12 cellular contexts compared by ENCODE assay signal in the genomic region with DNA sequence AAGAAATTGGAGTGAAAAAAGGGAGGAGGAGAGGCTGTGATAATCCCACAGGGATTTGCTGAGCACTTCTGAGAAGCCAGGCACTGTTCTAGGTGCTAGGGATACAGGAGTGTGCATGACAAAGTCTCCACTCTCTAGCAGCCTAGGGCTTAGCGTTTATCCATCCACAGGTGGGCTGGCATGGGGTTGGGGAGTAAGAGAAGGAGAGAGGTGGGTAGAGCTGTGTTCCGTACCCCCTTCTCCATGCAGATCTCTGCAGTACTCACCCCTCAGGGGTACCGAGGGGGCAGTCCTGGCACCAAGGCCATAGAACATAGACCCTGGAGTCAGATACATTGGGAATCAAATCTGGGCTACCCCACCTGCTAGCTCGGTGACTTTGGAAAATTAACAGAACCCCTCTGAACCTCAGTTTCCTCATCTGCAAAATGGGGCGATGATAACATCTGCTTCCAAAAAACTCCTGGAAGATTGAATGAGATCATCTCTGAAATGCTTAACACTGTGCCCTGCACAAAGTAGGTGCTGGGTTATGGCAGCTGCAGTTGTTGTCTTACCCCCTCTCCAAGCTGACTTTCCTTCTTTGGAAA. TPM values are rescaled to one million over a fixed set of nuclear protein-coding genes. Genes with fewer than 3 reads are reported as not detected.
DNase-seq lines count a peak whose midpoint lies in the region; ATAC-seq and TF ChIP-seq lines count a peak whose summit lies in the region.
"Had no signal": no experiment of that assay in that cellular context is flagged by ENCODE, and none has a peak within 500 bp of the region (broad histone marks: within the 10 kb centered on the region; RNA-seq: fewer than 3 reads in every experiment).

No MANE protein-coding gene starts in this region.

- DNase-seq in activated T-cell treated with anti-CD3 and anti-CD28 coated beads, Interleukin-2, amount 50 U/mL, for 72 hours: no peak
- DNase-seq in activated T-cell treated with anti-CD3 and anti-CD28 coated beads, Interleukin-2, amount 50 U/mL, for 1 hour: no peak
- no peak for DNase-seq in RWPE2 (ENCODE audit: low spot score)
- DNase-seq in stomach: no peak
- no peak for DNase-seq in mesenteric fat pad (ENCODE audit: low spot score)
- no peak for DNase-seq in HK-2 (ENCODE audit: unreplicated experiment)
- DNase-seq: NCI-H187; stimulated activated CD4-positive, alpha-beta T cell treated with anti-CD3 and anti-CD28 coated beads, Interleukin-15, amount 100 ng/mL, for 24 hours had no signal

- WGBS in stomach, 5 donors: 87 to 94% (median 91%) methylated on average over 5 of the region's 5 CpGs

- peak overlapping the region; percentile 94 for H3K27ac ChIP-seq in RWPE2 (ENCODE audit: poor library complexity, severe bottlenecking)
- H3K27ac ChIP-seq in stomach: peak overlapping the region in 4 of 5 donors; percentile 65 to 84 (median 76)
- H3K27ac ChIP-seq: VCaP had no signal

- H3K9me3 Mint-ChIP-seq in activated T-cell treated with anti-CD3 and anti-CD28 coated beads, Interleukin-2, amount 50 U/mL, for 72 hours: no peaks in the 10 kb centered on the region
- H3K9me3 Mint-ChIP-seq in dendritic cell treated with granulocyte-macrophage colony-stimulating factor and Interleukin-4, amounts not matched to agents 40 ng/mL and 50 ng/mL, for 4 days: no peaks in the 10 kb centered on the region
- H3K9me3 Mint-ChIP-seq: brain had no signal

- H3K36me3 Mint-ChIP-seq in activated T-cell treated with anti-CD3 and anti-CD28 coated beads, Interleukin-2, amount 50 U/mL, for 72 hours (ENCODE audit: insufficient read depth in 2 of 2): peaks cover 18 to 60% of the 10 kb centered on the region in 2 donors
- H3K36me3 Mint-ChIP-seq in dendritic cell treated with granulocyte-macrophage colony-stimulating factor and Interleukin-4, amounts not matched to agents 40 ng/mL and 50 ng/mL, for 4 days (ENCODE audit: low read depth): peaks cover under 1% of the 10 kb centered on the region

- H3K27me3 Mint-ChIP-seq in activated T-cell treated with anti-CD3 and anti-CD28 coated beads, Interleukin-2, amount 50 U/mL, for 72 hours (ENCODE audit: low read depth): no peaks in the 10 kb centered on the region
- no peaks in the 10 kb centered on the region for H3K27me3 Mint-ChIP-seq in dendritic cell treated with granulocyte-macrophage colony-stimulating factor and Interleukin-4, amounts not matched to agents 40 ng/mL and 50 ng/mL, for 4 days

- H3K9me3 ChIP-seq in RWPE2 (ENCODE audit: severe bottlenecking) (no peaks in the 10 kb centered on the region), stomach (no peaks in the 10 kb centered on the region)

- H3K36me3 ChIP-seq in RWPE2 (ENCODE audit: low read depth) (peaks cover 100% of the 10 kb centered on the region), stomach (peaks cover 94 to 100% (median 100%) of the 10 kb centered on the region in 4 donors)

- ATAC-seq in activated T-cell treated with anti-CD3 and anti-CD28 coated beads, Interleukin-2, amount 50 U/mL, for 72 hours (replicated peaks in 1 of 2): no peak
- ATAC-seq in RWPE2 (ENCODE audit: low read depth) (no peak), GM21526 (IDR thresholded peaks at IDR 0.05; ENCODE audit: low FRiP score, unreplicated experiment) (no peak)

- peak overlapping the region; percentile 97 for H3K27ac Mint-ChIP-seq in activated T-cell treated with anti-CD3 and anti-CD28 coated beads, Interleukin-2, amount 50 U/mL, for 72 hours
- peak overlapping the region; percentile 59 for H3K27ac Mint-ChIP-seq in dendritic cell treated with granulocyte-macrophage colony-stimulating factor and Interleukin-4, amounts not matched to agents 40 ng/mL and 50 ng/mL, for 4 days
- H3K27ac Mint-ChIP-seq: brain had no signal

- TF ChIP-seq CTCF in RWPE2 (IDR thresholded peaks at IDR 0.05; ENCODE audit: poor library complexity, severe bottlenecking) (no peak), stomach (IDR thresholded peaks at IDR 0.05) (no peak)

- no peak overlapping the region for H3K4me3 ChIP-seq in RWPE2 (ENCODE audit: severe bottlenecking)
- H3K4me3 ChIP-seq in stomach: no peak overlapping the region

- peaks cover 64% of the 10 kb centered on the region for H3K4me1 Mint-ChIP-seq in activated T-cell treated with anti-CD3 and anti-CD28 coated beads, Interleukin-2, amount 50 U/mL, for 72 hours (ENCODE audit: low read depth)
- peaks cover 99% of the 10 kb centered on the region for H3K4me1 Mint-ChIP-seq in dendritic cell treated with granulocyte-macrophage colony-stimulating factor and Interleukin-4, amounts not matched to agents 40 ng/mL and 50 ng/mL, for 4 days (ENCODE audit: low read depth)

- no peak for TF ChIP-seq EP300 in stomach (IDR thresholded peaks at IDR 0.05)

- H3K4me1 ChIP-seq in RWPE2 (ENCODE audit: insufficient read depth, poor library complexity, severe bottlenecking): peaks cover 36% of the 10 kb centered on the region
- peaks cover 41 to 93% (median 72%) of the 10 kb centered on the region in 4 donors for H3K4me1 ChIP-seq in stomach

- H3K27me3 ChIP-seq in RWPE2 (ENCODE audit: insufficient read depth, poor library complexity, severe bottlenecking) (no peaks in the 10 kb centered on the region), stomach (no peaks in the 10 kb centered on the region)

- intact Hi-C loops in dendritic cell treated with granulocyte-macrophage colony-stimulating factor and Interleukin-4, amounts not matched to agents 40 ng/mL and 50 ng/mL, for 4 days (cut with micrococcal nuclease): no loop called here
- intact Hi-C loops in stomach (cut with DNase I; ENCODE audit: low total_unique reads): no loop called here

- peak overlapping the region in 1 of 2 donors; percentile 71 for H3K4me3 Mint-ChIP-seq in activated T-cell treated with anti-CD3 and anti-CD28 coated beads, Interleukin-2, amount 50 U/mL, for 72 hours
- no peak overlapping the region for H3K4me3 Mint-ChIP-seq in dendritic cell treated with granulocyte-macrophage colony-stimulating factor and Interleukin-4, amounts not matched to agents 40 ng/mL and 50 ng/mL, for 4 days
- H3K4me3 Mint-ChIP-seq: brain had no signal

- no peak for TF ChIP-seq POLR2A in stomach (IDR thresholded peaks at IDR 0.05)

RNA-seq across cellular contexts. Expression of gene FOSL2, which starts 18.6 kb away (rescaled TPM):
- total RNA-seq in activated T-cell treated with anti-CD3 and anti-CD28 coated beads, Interleukin-2, amount 50 U/mL, for 72 hours: 100 to 1,000 TPM; 176 to 248 TPM
- total RNA-seq in stomach (100 to 1,000 TPM in 3 of 5 donors, 10 to 100 TPM in 2; 50.1 to 227 (median 113) TPM), mesenteric fat pad (259 TPM)
- polyA plus RNA-seq in stomach: 10 to 100 TPM; 24.4 to 40.8 (median 27.6) TPM
